28 cellular contexts compared by ENCODE assay signal in genomic region chr10:99357691-99358090, GRCh38. TPM values are rescaled to one million over a fixed set of nuclear protein-coding genes. Genes with fewer than 3 reads are reported as not detected.
"Had no signal": no experiment of that assay in that cellular context is flagged by ENCODE, and none has a peak within 500 bp of the region (broad histone marks: within the 10 kb centered on the region; RNA-seq: fewer than 3 reads in every experiment).

No MANE protein-coding gene starts in this region.

- H3K4me1 ChIP-seq: adrenal gland, ascending aorta, gastroesophageal sphincter, sigmoid colon had no signal

- H3K27ac Mint-ChIP-seq: activated B cell treated with CpG ODN at 0.5 μM for 24 hours; activated CD4-positive, alpha-beta T cell treated with anti-CD3 and anti-CD28 coated beads for 36 hours; activated naive CD8-positive, alpha-beta T cell; activated T-cell treated with anti-CD3 and anti-CD28 coated beads, Interleukin-2, amount 50 U/mL, for 24 hours; activated T-helper 2 cell treated with anti-CD3 and anti-CD28 coated beads, Interferon-gamma antibody, Interleukin-2, Interleukin-4, amounts not matched to agents 10 μg/mL and 5 μg/mL and 100 μg/mL, durations not matched to agents 14 hours and 24 hours and 36 hours; natural killer cell; stimulated activated memory B cell treated with anti-CD40 and anti-IgM and Interleukin-4, amounts not matched to agents 10 μg/mL and 1 μg/mL and 100 μg/mL, for 72 hours; T-helper 1 cell treated with Interleukin-12 subunit alpha and Interleukin-12 subunit beta and Interleukin-4 antibody, amounts not matched to agents 30 μg/mL and 1 μg/mL, for 36 hours; type B pancreatic cell had no signal

- H3K27me3 ChIP-seq: adrenal gland, ascending aorta, brain microvascular endothelial cell, gastroesophageal sphincter, sigmoid colon had no signal

- H3K36me3 ChIP-seq: adrenal gland, ascending aorta, brain microvascular endothelial cell, sigmoid colon had no signal

- H3K4me3 ChIP-seq: adrenal gland, ascending aorta, gastroesophageal sphincter, lung, sigmoid colon, smooth muscle cell had no signal

- H3K27ac ChIP-seq: adrenal gland, ascending aorta, brain microvascular endothelial cell, gastroesophageal sphincter, sigmoid colon had no signal

- ATAC-seq: activated CD4-positive, alpha-beta T cell treated with anti-CD3 and anti-CD28 coated beads for 36 hours; esophagus mucosa; gastroesophageal sphincter; natural killer cell; stimulated activated memory B cell treated with anti-CD40 and anti-IgM and Interleukin-4, amounts not matched to agents 10 μg/mL and 1 μg/mL and 100 μg/mL, for 72 hours had no signal

- H3K9me3 ChIP-seq: adrenal gland, ascending aorta, gastroesophageal sphincter, sigmoid colon had no signal

- H3K9me3 Mint-ChIP-seq: activated B cell treated with CpG ODN at 0.5 μM for 24 hours; activated T-cell treated with anti-CD3 and anti-CD28 coated beads, Interleukin-2, amount 50 U/mL, for 24 hours; activated T-helper 2 cell treated with anti-CD3 and anti-CD28 coated beads, Interferon-gamma antibody, Interleukin-2, Interleukin-4, amounts not matched to agents 10 μg/mL and 5 μg/mL and 100 μg/mL, durations not matched to agents 14 hours and 24 hours and 36 hours; central memory CD8-positive, alpha-beta T cell; natural killer cell; stimulated activated memory B cell treated with anti-CD40 and anti-IgM and Interleukin-4, amounts not matched to agents 10 μg/mL and 1 μg/mL and 100 μg/mL, for 72 hours; T-helper 1 cell treated with Interleukin-12 subunit alpha and Interleukin-12 subunit beta and Interleukin-4 antibody, amounts not matched to agents 30 μg/mL and 1 μg/mL, for 36 hours; type B pancreatic cell had no signal

- DNase-seq: activated B cell treated with CpG ODN at 0.5 μM for 24 hours; activated CD4-positive, alpha-beta T cell treated with anti-CD3 and anti-CD28 coated beads for 36 hours; activated CD4-positive, alpha-beta T cell treated with anti-CD3 and anti-CD28 coated beads, Interleukin-2, amount 50 U/mL, for 4 hours; activated CD8-positive, alpha-beta memory T cell treated with anti-CD3 and anti-CD28 coated beads for 24 hours; activated CD8-positive, alpha-beta memory T cell treated with anti-CD3 and anti-CD28 coated beads, Interleukin-2, amount 50 U/mL, for 4 hours; activated naive CD4-positive, alpha-beta T cell; activated T-cell treated with anti-CD3 and anti-CD28 coated beads, Interleukin-2, amount 50 U/mL, for 24 hours; adrenal gland; brain microvascular endothelial cell; effector memory CD4-positive, alpha-beta T cell; natural killer cell; retina; sigmoid colon; stimulated activated CD4-positive, alpha-beta T cell treated with anti-CD3 and anti-CD28 coated beads, Interleukin-15, amount 100 ng/mL, for 24 hours; T1000 had no signal

- H3K4me1 Mint-ChIP-seq: activated CD4-positive, alpha-beta T cell treated with anti-CD3 and anti-CD28 coated beads for 36 hours; central memory CD8-positive, alpha-beta T cell had no signal

- H3K4me2 ChIP-seq: smooth muscle cell had no signal

- H3K36me3 Mint-ChIP-seq: activated naive CD8-positive, alpha-beta T cell; natural killer cell; stimulated activated memory B cell treated with anti-CD40 and anti-IgM and Interleukin-4, amounts not matched to agents 10 μg/mL and 1 μg/mL and 100 μg/mL, for 72 hours; type B pancreatic cell had no signal

- H3K27me3 Mint-ChIP-seq: activated naive CD8-positive, alpha-beta T cell had no signal

- H3K4me3 Mint-ChIP-seq: activated B cell treated with CpG ODN at 0.5 μM for 24 hours; activated CD4-positive, alpha-beta T cell treated with anti-CD3 and anti-CD28 coated beads for 36 hours; activated naive CD8-positive, alpha-beta T cell; activated T-cell treated with anti-CD3 and anti-CD28 coated beads, Interleukin-2, amount 50 U/mL, for 24 hours; central memory CD8-positive, alpha-beta T cell; natural killer cell; stimulated activated memory B cell treated with anti-CD40 and anti-IgM and Interleukin-4, amounts not matched to agents 10 μg/mL and 1 μg/mL and 100 μg/mL, for 72 hours; T-helper 1 cell treated with Interleukin-12 subunit alpha and Interleukin-12 subunit beta and Interleukin-4 antibody, amounts not matched to agents 30 μg/mL and 1 μg/mL, for 36 hours; type B pancreatic cell had no signal

RNA-seq across cellular contexts. Expression of gene CNNM1, which starts 28.5 kb away (rescaled TPM):
- total RNA-seq: activated B cell treated with CpG ODN at 0.5 μM for 24 hours, ascending aorta, dermis microvascular lymphatic vessel endothelial cell, endothelial cell of umbilical vein, natural killer cell had no signal
- polyA plus RNA-seq: endothelial cell of umbilical vein, smooth muscle cell had no signal
